34 cellular contexts compared by ENCODE assay signal in genomic region chr13:37094840-37095239, GRCh38. TPM values are rescaled to one million over a fixed set of nuclear protein-coding genes. Genes with fewer than 3 reads are reported as not detected.
"Had no signal": no experiment of that assay in that cellular context is flagged by ENCODE, and none has a peak within 500 bp of the region (broad histone marks: within the 10 kb centered on the region; RNA-seq: fewer than 3 reads in every experiment).

No MANE protein-coding gene starts in this region.

- H3K4me2 ChIP-seq: hepatocyte had no signal

- ATAC-seq: activated CD8-positive, alpha-beta T cell treated with anti-CD3 and anti-CD28 coated beads for 36 hours; activated naive CD8-positive, alpha-beta T cell treated with anti-CD3 and anti-CD28 coated beads, Interleukin-2, amount 50 U/mL, for 24 hours; activated T-cell treated with anti-CD3 and anti-CD28 coated beads, Interleukin-2, amount 50 U/mL, for 4 hours; activated T-helper 17 cell treated with anti-CD3 and anti-CD28 coated beads, Interleukin-2, amount 50 U/mL, for 72 hours; body of pancreas; gastroesophageal sphincter; heart right ventricle; WTC11 had no signal

- H3K27me3 ChIP-seq: adrenal gland, body of pancreas, esophagus squamous epithelium, gastroesophageal sphincter, heart right ventricle, hepatocyte had no signal

- H3K36me3 ChIP-seq: adrenal gland, esophagus squamous epithelium, gastroesophageal sphincter, heart right ventricle had no signal

- H3K27ac ChIP-seq: adrenal gland, body of pancreas, epithelial cell of prostate, esophagus squamous epithelium, gastroesophageal sphincter, heart right ventricle, hepatocyte, VCaP had no signal

- H2AFZ ChIP-seq: hepatocyte had no signal

- H3K79me2 ChIP-seq: hepatocyte had no signal

- H3K4me3 ChIP-seq: adrenal gland, body of pancreas, esophagus squamous epithelium, gastroesophageal sphincter, heart right ventricle, hepatocyte had no signal

- DNase-seq: activated CD4-positive, alpha-beta T cell treated with anti-CD3 and anti-CD28 coated beads for 1 hour; activated CD4-positive, alpha-beta T cell treated with anti-CD3 and anti-CD28 coated beads for 4 hours; activated CD4-positive, alpha-beta T cell treated with anti-CD3 and anti-CD28 coated beads, Interleukin-2, amount 10 ng/mL, durations not matched to agents 7 days and 5 days; activated CD4-positive, alpha-beta T cell treated with anti-CD3 and anti-CD28 coated beads, Interleukin-2, amount 50 U/mL, for 48 hours; activated CD8-positive, alpha-beta memory T cell treated with anti-CD3 and anti-CD28 coated beads for 24 hours; activated CD8-positive, alpha-beta T cell treated with anti-CD3 and anti-CD28 coated beads for 36 hours; activated effector memory CD4-positive, alpha-beta T cell treated with Interleukin-2 at 50 U/mL for 16 hours; activated gamma-delta T cell treated with Interleukin-2 at 50 U/mL for 16 hours; activated naive CD4-positive, alpha-beta T cell treated with anti-CD3 and anti-CD28 coated beads for 36 hours; activated naive CD8-positive, alpha-beta T cell treated with anti-CD3 and anti-CD28 coated beads for 36 hours; activated naive CD8-positive, alpha-beta T cell treated with anti-CD3 and anti-CD28 coated beads, Interleukin-2, amount 50 U/mL, for 24 hours; activated T-cell treated with anti-CD3 and anti-CD28 coated beads, Interleukin-2, amount 50 U/mL, for 4 hours; adrenal gland; amygdala; aorta; body of pancreas; caudate nucleus; cortex of kidney; dermis blood vessel endothelial cell; effector CD4-positive, alpha-beta T cell; esophagus squamous epithelium; foreskin melanocyte; heart right ventricle had no signal

- H3K9me3 ChIP-seq: adrenal gland, body of pancreas, esophagus squamous epithelium, gastroesophageal sphincter, heart right ventricle had no signal

- H3K4me1 ChIP-seq: adrenal gland, body of pancreas, esophagus squamous epithelium, heart right ventricle had no signal

RNA-seq across cellular contexts. Expression of gene CSNK1A1L, which starts 10.6 kb away (rescaled TPM):
- total RNA-seq: activated CD4-positive, alpha-beta T cell treated with anti-CD3 and anti-CD28 coated beads, Interleukin-2, amount 10 ng/mL, durations not matched to agents 7 days and 5 days; activated CD8-positive, alpha-beta T cell treated with anti-CD3 and anti-CD28 coated beads for 36 hours; activated naive CD4-positive, alpha-beta T cell treated with anti-CD3 and anti-CD28 coated beads for 36 hours; activated T-cell treated with anti-CD3 and anti-CD28 coated beads, Interleukin-2, amount 50 U/mL, for 4 hours; activated T-helper 17 cell treated with anti-CD3 and anti-CD28 coated beads, Interleukin-2, amount 50 U/mL, for 72 hours; adrenal gland; aorta; body of pancreas; chondrocyte; dermis blood vessel endothelial cell; endothelial cell of umbilical vein; esophagus squamous epithelium; fibroblast of lung; fibroblast of villous mesenchyme; glomerular endothelial cell; heart right ventricle; hepatocyte; WTC11 had no signal
